Comparison of ENCODE assay signal across 13 cellular contexts in the genomic region with DNA sequence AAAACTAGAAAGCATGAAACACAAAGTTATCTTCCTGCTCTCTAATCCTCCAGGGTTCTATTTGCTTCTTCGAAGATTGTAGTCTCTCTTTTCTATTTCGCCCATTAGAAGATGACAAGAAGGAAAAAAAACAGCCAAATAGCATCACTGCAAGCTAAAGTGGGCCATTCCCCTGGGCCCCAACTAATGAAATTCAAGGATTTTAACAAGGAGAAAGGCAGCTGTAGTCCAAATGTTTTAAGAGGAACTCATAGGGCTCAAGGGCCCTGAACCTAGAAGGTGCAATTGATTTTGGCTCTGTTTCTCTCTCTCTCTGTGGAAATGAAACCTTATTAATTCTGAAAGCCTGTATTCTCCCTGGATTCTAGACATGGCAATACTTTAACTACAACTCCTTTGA. TPM values are rescaled to one million over a fixed set of nuclear protein-coding genes. Genes with fewer than 3 reads are reported as not detected.
DNase-seq lines count a peak whose midpoint lies in the region; ATAC-seq, FAIRE-seq and TF ChIP-seq lines count a peak whose summit lies in the region.
"Had no signal": no experiment of that assay in that cellular context is flagged by ENCODE, and none has a peak within 500 bp of the region (broad histone marks: within the 10 kb centered on the region; RNA-seq: fewer than 3 reads in every experiment).

No MANE protein-coding gene starts in this region.

- H3K18ac ChIP-seq in IMR-90 (ENCODE audit: low read depth, low read length): peak overlapping the region; percentile 89

- peak overlapping the region; percentile 45 to 85 for H4K8ac ChIP-seq in IMR-90 (ENCODE audit: low read depth in 2 of 2, low read length in 2 of 2)

- peak overlapping the region; percentile 84; the same call in 1 of the 2 replicates for H3K4ac ChIP-seq in IMR-90 (ENCODE audit: low read depth, low read length)

- H3K9me3 ChIP-seq in IMR-90 (ENCODE audit: control insufficient read depth, insufficient read depth, low read length): no peaks in the 10 kb centered on the region
- no peaks in the 10 kb centered on the region for H3K9me3 ChIP-seq in keratinocyte (ENCODE audit: control insufficient read depth, low read depth, low read length)
- H3K9me3 ChIP-seq in subcutaneous abdominal adipose tissue (ENCODE audit: control insufficient read depth in 5 of 5, low read length in 5 of 5): no peaks in the 10 kb centered on the region

- H2AFZ ChIP-seq in IMR-90 (replicated peaks; ENCODE audit: low read length, poor library complexity) (no peak overlapping the region), keratinocyte (ENCODE audit: control insufficient read depth, low read length) (peak overlapping the region; percentile 5)
- H2AFZ ChIP-seq: parathyroid adenoma had no signal

- H3K36me3 ChIP-seq in IMR-90 (ENCODE audit: control insufficient read depth, insufficient read depth, low read length) (no peaks in the 10 kb centered on the region), keratinocyte (ENCODE audit: control insufficient read depth in 2 of 2, extremely low read depth in 1 of 2, insufficient read depth in 2 of 2, low read length in 2 of 2) (no peaks in the 10 kb centered on the region), subcutaneous abdominal adipose tissue (ENCODE audit: control insufficient read depth in 5 of 5, insufficient read depth in 5 of 5, low read length in 5 of 5) (no peaks in the 10 kb centered on the region)

- DNase-seq in IMR-90: no peak
- DNase-seq in MCF 10A (ENCODE audit: unreplicated experiment): no peak
- no peak for DNase-seq in keratinocyte (ENCODE audit: low read depth, low spot score)
- no peak for DNase-seq in SIG-M5 (lab: John Stamatoyannopoulos, UW)
- DNase-seq in NCI-H1417 treated with DMSO at 0.1 percent for 48 hours (lab: John Stamatoyannopoulos, UW): no peak
- DNase-seq: activated CD8-positive, alpha-beta memory T cell treated with anti-CD3 and anti-CD28 coated beads, Interleukin-2, amount 50 U/mL, for 48 hours; KBM-7; left colon; NCI-H2029 had no signal

- H3K79me1 ChIP-seq in IMR-90 (ENCODE audit: low read depth in 1 of 2, low read length in 2 of 2): peaks cover 0 to 12% of the 10 kb centered on the region in 2 experiments; a peak in 3 of 4 replicates

- H4K91ac ChIP-seq in IMR-90 (ENCODE audit: insufficient read depth, low read depth, low read length): peak overlapping the region; percentile 59; the same call in 1 of the 2 replicates

- no peak overlapping the region for H3K4me3 Mint-ChIP-seq in MCF 10A (ENCODE audit: unreplicated experiment)

- H3K9me1 ChIP-seq in IMR-90 (ENCODE audit: insufficient read depth, low read length): peaks cover 3% of the 10 kb centered on the region; the same call in 1 of the 2 replicates
- H3K9me1 ChIP-seq in keratinocyte (ENCODE audit: control insufficient read depth, extremely low read depth, insufficient read depth, low read length): no peaks in the 10 kb centered on the region

- peaks cover 15% of the 10 kb centered on the region for H3K4me1 ChIP-seq in IMR-90 (ENCODE audit: control insufficient read depth, insufficient read depth, low read length)
- H3K4me1 ChIP-seq in keratinocyte (ENCODE audit: control insufficient read depth, extremely low read depth, insufficient read depth, low read length): peaks cover 34% of the 10 kb centered on the region
- peaks cover 2 to 14% (median 7%) of the 10 kb centered on the region in 5 donors for H3K4me1 ChIP-seq in subcutaneous abdominal adipose tissue (ENCODE audit: control insufficient read depth in 5 of 5, insufficient read depth in 5 of 5, low read length in 5 of 5)
- H3K4me1 ChIP-seq: parathyroid adenoma had no signal

- BruUV-seq in IMR-90 (replicated peaks; lab: Mats Ljungman, UMichigan): no TSS peak
- TSS peak; percentile 89 for BruUV-seq in MCF 10A (replicated peaks; lab: Mats Ljungman, UMichigan)

- H3K14ac ChIP-seq in IMR-90 (replicated peaks; ENCODE audit: low read depth, low read length): peak overlapping the region; percentile 65

- no peaks in the 10 kb centered on the region for H4K20me1 ChIP-seq in IMR-90 (ENCODE audit: insufficient read depth, low read length)
- H4K20me1 ChIP-seq in keratinocyte (ENCODE audit: control insufficient read depth, extremely low read depth, insufficient read depth, low read length): no peaks in the 10 kb centered on the region

- no peaks in the 10 kb centered on the region for H3K9me3 Mint-ChIP-seq in MCF 10A (ENCODE audit: unreplicated experiment)

- no peak overlapping the region for H2AK9ac ChIP-seq in IMR-90 (replicated peaks; ENCODE audit: low read depth, low read length, poor library complexity)

- peak overlapping the region; percentile 69; the same call in 2 of the 3 replicates for H2BK15ac ChIP-seq in IMR-90 (ENCODE audit: low read depth, low read length)

- H3K9ac ChIP-seq in IMR-90 (ENCODE audit: low read depth, low read length) (no peak overlapping the region), keratinocyte (ENCODE audit: control insufficient read depth, extremely low read depth, insufficient read depth, low read length) (peak overlapping the region; percentile 48), subcutaneous abdominal adipose tissue (ENCODE audit: low read length in 5 of 5) (peak overlapping the region in 1 of 5 donors; percentile 29)
- H3K9ac ChIP-seq: parathyroid adenoma had no signal

- H3K27me3 Mint-ChIP-seq in MCF 10A (ENCODE audit: insufficient read depth, unreplicated experiment): no peaks in the 10 kb centered on the region

- peak overlapping the region; percentile 58 for H3K56ac ChIP-seq in IMR-90 (ENCODE audit: extremely low read depth, insufficient read depth, low read length)

- peak; percentile 9; the same call in 1 of the 2 replicates for ATAC-seq in IMR-90 (ENCODE audit: low read depth)
- no peak for ATAC-seq in GM18909 (IDR thresholded peaks at IDR 0.05; ENCODE audit: poor library complexity, unreplicated experiment)
- ATAC-seq in GM21825 (IDR thresholded peaks at IDR 0.05; ENCODE audit: unreplicated experiment): no peak
- ATAC-seq: left colon had no signal

- TF ChIP-seq RAD21 in IMR-90 (IDR thresholded peaks at IDR 0.05; ENCODE audit: low read length): no peak

- H3K27ac ChIP-seq in IMR-90 (ENCODE audit: insufficient read depth, low read length): peak overlapping the region; percentile 78
- H3K27ac ChIP-seq in keratinocyte (ENCODE audit: control insufficient read depth, insufficient read depth, low read length): peak overlapping the region; percentile 84
- peak overlapping the region; percentile 62 for H3K27ac ChIP-seq in subcutaneous abdominal adipose tissue (ENCODE audit: low read depth, low read length)
- H3K27ac ChIP-seq: parathyroid adenoma had no signal

- H4K5ac ChIP-seq in IMR-90 (ENCODE audit: low read depth, low read length): peak overlapping the region; percentile 69; the same call in 1 of the 2 replicates

- FAIRE-seq in keratinocyte (lab: Jason Lieb, UNC): no peak

- dilution Hi-C loops in IMR-90 (cut with HindIII; ENCODE audit: low sequenced_read_pairs, unreplicated experiment): no loop called here
- dilution Hi-C loops in keratinocyte (cut with MboI; ENCODE audit: extremely low pct_ligation_motif_present, low sequenced_read_pairs): no loop called here

- H2BK120ac ChIP-seq in IMR-90 (ENCODE audit: low read depth, low read length): peak overlapping the region; percentile 91

- in situ Hi-C loops in IMR-90 (cut with MboI; ENCODE audit: low sequenced_read_pairs): no loop called here

- TF ChIP-seq POLR2A in IMR-90 (IDR thresholded peaks at IDR 0.05; ENCODE audit: low read depth, low read length): no peak

- H3K4me3 ChIP-seq in IMR-90 (ENCODE audit: insufficient read depth, low read depth, low read length) (no peak overlapping the region), keratinocyte (ENCODE audit: control insufficient read depth in 2 of 3, extremely low read depth in 1 of 3, insufficient read depth in 2 of 3, low read depth in 1 of 3, low read length in 3 of 3) (no peak overlapping the region), subcutaneous abdominal adipose tissue (ENCODE audit: low read depth in 1 of 5, low read length in 5 of 5) (no peak overlapping the region)

- TF ChIP-seq CTCF in IMR-90 (conservative IDR thresholded peaks at IDR 0.05; ENCODE audit: low read depth, low read length) (no peak), MCF 10A (IDR thresholded peaks at IDR 0.05; ENCODE audit: unreplicated experiment) (no peak), keratinocyte (optimal IDR thresholded peaks at IDR 0.05 in 1 of 3, IDR thresholded peaks at IDR 0.05 in 1 of 3, conservative IDR thresholded peaks at IDR 0.05 in 1 of 3; ENCODE audit: extremely low read depth in 1 of 3, insufficient read depth in 2 of 3, low read length in 3 of 3) (no peak)

- peaks cover 29% of the 10 kb centered on the region for H3K4me1 Mint-ChIP-seq in MCF 10A (ENCODE audit: insufficient read depth, unreplicated experiment)

- CTCF ChIA-PET in IMR-90 (lab: Yijun Ruan, JAX) (no interaction called here), MCF 10A (lab: Yijun Ruan, JAX) (interaction anchor here (0.7 kb wide), 1 partner anchor 1547 kb away, joined by 3 read pairs; no protein-coding TSS in a partner anchor)

- H3K4me2 ChIP-seq in IMR-90 (ENCODE audit: low read depth, low read length): peak overlapping the region; percentile 22; the same call in 1 of the 2 replicates
- H3K4me2 ChIP-seq in keratinocyte (ENCODE audit: control insufficient read depth, extremely low read depth, insufficient read depth, low read depth, low read length): peak overlapping the region; percentile 35

- no peaks in the 10 kb centered on the region for H3K27me3 ChIP-seq in IMR-90 (ENCODE audit: control insufficient read depth, insufficient read depth, low read length)
- no peaks in the 10 kb centered on the region for H3K27me3 ChIP-seq in keratinocyte (ENCODE audit: control insufficient read depth, extremely low read depth, insufficient read depth, low read length)
- no peaks in the 10 kb centered on the region for H3K27me3 ChIP-seq in subcutaneous abdominal adipose tissue (ENCODE audit: control insufficient read depth in 5 of 5, insufficient read depth in 4 of 5, low read length in 5 of 5)

- WGBS in IMR-90 (ENCODE audit: extremely low coverage in 2 of 2, insufficient read length in 1 of 2), 2 experiments: 83% methylated on average over 2 of the region's 2 CpGs; no CpG with 5 or more reads in 1 of the 2 experiments

- H2BK20ac ChIP-seq in IMR-90 (ENCODE audit: low read depth, low read length): peak overlapping the region; percentile 94

- H2BK5ac ChIP-seq in IMR-90 (ENCODE audit: low read depth, low read length, poor library complexity, severe bottlenecking): peak overlapping the region; percentile 92

- peak overlapping the region; percentile 56 for H2AK5ac ChIP-seq in IMR-90 (ENCODE audit: low read depth, low read length)

- no peaks in the 10 kb centered on the region for H3K79me2 ChIP-seq in keratinocyte (ENCODE audit: control insufficient read depth, insufficient read depth, low read length)
- H3K79me2 ChIP-seq: parathyroid adenoma had no signal

- H3K23ac ChIP-seq in IMR-90 (ENCODE audit: low read depth, low read length): peak overlapping the region; percentile 75

- POLR2A ChIA-PET in IMR-90 (lab: Charles Lee; ENCODE audit: unreplicated experiment): interaction anchor here (0.6 to 1.2 kb wide), 2 partner anchors 17 to 155 kb away, joined by 3 read pairs; no protein-coding TSS in a partner anchor
- POLR2A ChIA-PET in MCF 10A (lab: Yijun Ruan, JAX): interaction anchor here (1.0 to 4.1 kb wide), 5 partner anchors 12 to 125 kb away, joined by 3 to 27 read pairs (median 4); a partner anchor contains a TSS

- intact Hi-C loops in IMR-90 (cut with micrococcal nuclease): loop anchor here (1.0 to 5.0 kb wide), 3 partner anchors 9 to 151 kb away; a partner anchor contains a TSS
- intact Hi-C loops in MCF 10A (cut with micrococcal nuclease): loop anchor here (5.0 kb wide), 1 partner anchor 49 kb away; no protein-coding TSS in a partner anchor

- peak overlapping the region; percentile 54 for H3K27ac Mint-ChIP-seq in MCF 10A (ENCODE audit: low read depth, unreplicated experiment)

- H3K36me3 Mint-ChIP-seq in MCF 10A (ENCODE audit: insufficient read depth, unreplicated experiment): no peaks in the 10 kb centered on the region

RNA-seq across cellular contexts. Expression of a gene that starts 53.6 kb away (rescaled TPM):
- total RNA-seq in IMR-90 (2012; rRNA removed): 0.54 and 0.83 TPM in 2 replicates
- polyA plus RNA-seq in IMR-90 (2012; rRNA removed): 0.10 and 0.19 TPM in 2 replicates
- 0.02 and 0.08 TPM in 2 replicates for polyA plus RNA-seq in IMR-90 (2012; cell fraction: cytosol; rRNA removed)
- 0.21 and 1.1 TPM in 2 replicates for polyA plus RNA-seq in IMR-90 (2012; cell fraction: nucleus; rRNA removed; ENCODE audit: low replicate concordance)
- 1.2 and 1.3 TPM in 2 replicates for total RNA-seq in MCF 10A (2022)
- polyA plus RNA-seq in keratinocyte: 0.06 to 0.35 TPM (median 0.07 TPM) in 3 replicates
- polyA plus RNA-seq in keratinocyte (2011; ENCODE audit: low read depth): 0.02 TPM
- 0.17 and 0.19 TPM in 2 replicates for polyA plus RNA-seq in keratinocyte (2011; cell fraction: cytosol; rRNA removed)
- 0.82 and 1.4 TPM in 2 replicates for polyA plus RNA-seq in keratinocyte (2011; cell fraction: nucleus; rRNA removed)
- polyA plus RNA-seq in keratinocyte (2012; ENCODE audit: low replicate concordance): 0.08 and 0.18 TPM in 2 replicates
- polyA minus RNA-seq in keratinocyte: 0.03 to 1.8 TPM (median 0.26 TPM) in 3 replicates
- polyA minus RNA-seq in keratinocyte (2011; cell fraction: cytosol; rRNA and poly(A)+ RNA removed): not detected
- polyA minus RNA-seq in keratinocyte (2011; cell fraction: nucleus; rRNA and poly(A)+ RNA removed): 1.2 and 1.9 TPM in 2 replicates
